ENCODE assay signal across 28 cellular contexts in the genomic region with DNA sequence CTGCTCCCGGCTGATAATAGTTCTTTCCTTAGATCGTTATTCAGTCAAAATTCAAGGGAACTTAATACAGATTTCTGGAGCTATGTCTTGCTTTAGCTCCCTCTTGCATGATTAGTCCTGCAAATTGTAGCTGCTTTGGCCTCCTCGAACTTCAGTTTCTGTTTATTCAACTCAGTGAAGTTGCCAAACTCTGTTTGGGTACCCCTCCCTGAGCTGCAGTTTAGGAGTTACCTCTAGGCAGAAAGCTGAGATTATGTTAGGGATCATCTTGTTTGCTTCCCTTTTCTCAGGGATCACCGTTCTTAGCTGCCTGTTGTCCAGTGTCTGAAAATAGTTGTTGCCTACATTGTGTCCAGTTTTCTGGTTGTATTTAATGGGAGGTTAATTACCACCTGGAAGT. TPM values are rescaled to one million over a fixed set of nuclear protein-coding genes. Genes with fewer than 3 reads are reported as not detected.
DNase-seq lines count a peak whose midpoint lies in the region; ATAC-seq and TF ChIP-seq lines count a peak whose summit lies in the region.
"Had no signal": no experiment of that assay in that cellular context is flagged by ENCODE, and none has a peak within 500 bp of the region (broad histone marks: within the 10 kb centered on the region; RNA-seq: fewer than 3 reads in every experiment).

No MANE protein-coding gene starts in this region.

- H3K27ac ChIP-seq in upper lobe of right lung = peak overlapping the region; percentile 7
- H3K27ac ChIP-seq: brain microvascular endothelial cell, epithelial cell of prostate, RWPE1, thoracic aorta, vagina had no signal

- H3K4me1 ChIP-seq in upper lobe of right lung = peaks cover 25% of the 10 kb centered on the region
- H3K4me1 ChIP-seq: vagina had no signal

- H3K9me3 Mint-ChIP-seq in activated T-cell treated with anti-CD3 and anti-CD28 coated beads, Interleukin-2, amount 50 U/mL, for 24 hours = no peaks in the 10 kb centered on the region
- no peaks in the 10 kb centered on the region for H3K9me3 Mint-ChIP-seq in activated naive CD4-positive, alpha-beta T cell treated with anti-CD3 and anti-CD28 coated beads, Interleukin-2, amount 10 ng/mL, durations not matched to agents 7 days and 5 days
- H3K9me3 Mint-ChIP-seq: activated T-cell treated with anti-CD3 and anti-CD28 coated beads, Interleukin-2, amount 50 U/mL, for 72 hours; IgD-negative memory B cell had no signal

- ATAC-seq in upper lobe of right lung = peak; percentile 53
- ATAC-seq: activated CD4-positive, alpha-beta T cell treated with anti-CD3 and anti-CD28 coated beads for 36 hours; activated T-cell treated with anti-CD3 and anti-CD28 coated beads, Interleukin-2, amount 50 U/mL, for 72 hours; psoas muscle had no signal

- H3K27ac Mint-ChIP-seq in activated T-cell treated with anti-CD3 and anti-CD28 coated beads, Interleukin-2, amount 50 U/mL, for 24 hours = peak overlapping the region; percentile 20
- no peak overlapping the region for H3K27ac Mint-ChIP-seq in activated naive CD4-positive, alpha-beta T cell treated with anti-CD3 and anti-CD28 coated beads, Interleukin-2, amount 10 ng/mL, durations not matched to agents 7 days and 5 days
- H3K27ac Mint-ChIP-seq: activated CD4-positive, alpha-beta T cell treated with anti-CD3 and anti-CD28 coated beads for 36 hours; IgD-negative memory B cell had no signal

- intact Hi-C loops in upper lobe of right lung (cut with DNase I) (no loop called here), posterior cingulate gyrus (cut with DNase I) (no loop called here)

- peaks cover 65% of the 10 kb centered on the region for H3K36me3 Mint-ChIP-seq in activated T-cell treated with anti-CD3 and anti-CD28 coated beads, Interleukin-2, amount 50 U/mL, for 24 hours (ENCODE audit: low read depth)
- peaks cover 15% of the 10 kb centered on the region for H3K36me3 Mint-ChIP-seq in activated naive CD4-positive, alpha-beta T cell treated with anti-CD3 and anti-CD28 coated beads, Interleukin-2, amount 10 ng/mL, durations not matched to agents 7 days and 5 days

- DNase-seq in activated T-cell treated with anti-CD3 and anti-CD28 coated beads, Interleukin-2, amount 50 U/mL, for 24 hours = no peak
- no peak for DNase-seq in activated T-cell treated with anti-CD3 and anti-CD28 coated beads, Interleukin-2, amount 50 U/mL, for 48 hours
- DNase-seq in NOMO-1 treated with dmso at 0.1 percent for 144 hours (lab: John Stamatoyannopoulos, UW; ENCODE audit: unreplicated experiment) (peak; percentile 23), fibroblast of villous mesenchyme (ENCODE audit: low read depth) (peak; percentile 26), upper lobe of right lung (no peak), posterior cingulate gyrus (no peak)
- DNase-seq in activated CD4-positive, alpha-beta T cell treated with anti-CD3 and anti-CD28 coated beads, Interleukin-2, amount 50 U/mL, for 4 hours = no peak
- no peak for DNase-seq in activated naive CD4-positive, alpha-beta T cell treated with anti-CD3 and anti-CD28 coated beads, Interleukin-2, amount 10 ng/mL, durations not matched to agents 7 days and 5 days
- DNase-seq: activated CD4-positive, alpha-beta T cell treated with anti-CD3 and anti-CD28 coated beads for 36 hours; activated naive CD4-positive, alpha-beta T cell treated with Interleukin-2 at 50 U/mL for 16 hours; activated T-cell treated with anti-CD3 and anti-CD28 coated beads, Interleukin-2, amount 50 U/mL, for 72 hours; brain microvascular endothelial cell; effector CD4-positive, alpha-beta T cell; foreskin fibroblast; GOT3; NCI-H1417; NCI-H2081; NCI-H2227 treated with DMSO at 0.1 percent for 48 hours; NCI-H748 treated with DMSO at 0.1 percent for 48 hours; psoas muscle; stimulated activated CD4-positive, alpha-beta T cell treated with anti-CD3 and anti-CD28 coated beads, Interleukin-15, amount 100 ng/mL, for 24 hours; stimulated activated naive CD4-positive, alpha-beta T cell; T-helper 2 cell had no signal

- no peaks in the 10 kb centered on the region for H3K27me3 Mint-ChIP-seq in activated T-cell treated with anti-CD3 and anti-CD28 coated beads, Interleukin-2, amount 50 U/mL, for 24 hours
- no peaks in the 10 kb centered on the region for H3K27me3 Mint-ChIP-seq in activated naive CD4-positive, alpha-beta T cell treated with anti-CD3 and anti-CD28 coated beads, Interleukin-2, amount 10 ng/mL, durations not matched to agents 7 days and 5 days
- H3K27me3 Mint-ChIP-seq: activated CD4-positive, alpha-beta T cell treated with anti-CD3 and anti-CD28 coated beads for 36 hours; IgD-negative memory B cell had no signal

- CTCF ChIA-PET in activated naive CD4-positive, alpha-beta T cell treated with anti-CD3 and anti-CD28 coated beads, Interleukin-2, amount 10 ng/mL, durations not matched to agents 7 days and 5 days (lab: Charles Lee) = no interaction called here

- TF ChIP-seq CTCF in fibroblast of villous mesenchyme (IDR thresholded peaks at IDR 0.05; ENCODE audit: insufficient read depth, low read depth, low read length) (no peak), upper lobe of right lung (IDR thresholded peaks at IDR 0.05) (no peak)

- no peaks in the 10 kb centered on the region for H3K27me3 ChIP-seq in upper lobe of right lung
- H3K27me3 ChIP-seq: brain microvascular endothelial cell, vagina had no signal

- no peaks in the 10 kb centered on the region for H3K9me3 ChIP-seq in upper lobe of right lung
- H3K9me3 ChIP-seq: psoas muscle, thoracic aorta, vagina had no signal

- peaks cover 18% of the 10 kb centered on the region for H3K4me1 Mint-ChIP-seq in activated T-cell treated with anti-CD3 and anti-CD28 coated beads, Interleukin-2, amount 50 U/mL, for 24 hours (ENCODE audit: low read depth)
- peaks cover 20% of the 10 kb centered on the region for H3K4me1 Mint-ChIP-seq in activated naive CD4-positive, alpha-beta T cell treated with anti-CD3 and anti-CD28 coated beads, Interleukin-2, amount 10 ng/mL, durations not matched to agents 7 days and 5 days

- H3K4me3 Mint-ChIP-seq in activated T-cell treated with anti-CD3 and anti-CD28 coated beads, Interleukin-2, amount 50 U/mL, for 24 hours = no peak overlapping the region
- H3K4me3 Mint-ChIP-seq in activated naive CD4-positive, alpha-beta T cell treated with anti-CD3 and anti-CD28 coated beads, Interleukin-2, amount 10 ng/mL, durations not matched to agents 7 days and 5 days = no peak overlapping the region
- H3K4me3 Mint-ChIP-seq: activated CD4-positive, alpha-beta T cell treated with anti-CD3 and anti-CD28 coated beads for 36 hours; activated T-cell treated with anti-CD3 and anti-CD28 coated beads, Interleukin-2, amount 50 U/mL, for 72 hours; IgD-negative memory B cell had no signal

- H3K4me3 ChIP-seq in fibroblast of villous mesenchyme (ENCODE audit: low read depth, low read length) (no peak overlapping the region), upper lobe of right lung (no peak overlapping the region)
- H3K4me3 ChIP-seq: psoas muscle, thoracic aorta, vagina had no signal

- H3K36me3 ChIP-seq in upper lobe of right lung = peaks cover 25% of the 10 kb centered on the region

RNA-seq across cellular contexts. Expression of a gene that starts 43.5 kb away (rescaled TPM):
- total RNA-seq in fibroblast of villous mesenchyme (26.7 and 34.5 TPM in 2 replicates), upper lobe of right lung (62.1 TPM)

Comparison
In these comparisons a context has a peak if more than half of its experiments do, and no peak if none do; other contexts are left out.
1. DNase-seq: peak in NOMO-1 treated with dmso at 0.1 percent for 144 hours (single experiment) and fibroblast of villous mesenchyme (single experiment); none in activated T-cell treated with anti-CD3 and anti-CD28 coated beads, Interleukin-2, amount 50 U/mL, for 24 hours (single experiment), activated T-cell treated with anti-CD3 and anti-CD28 coated beads, Interleukin-2, amount 50 U/mL, for 48 hours (0 of 2), upper lobe of right lung (single experiment), activated CD4-positive, alpha-beta T cell treated with anti-CD3 and anti-CD28 coated beads, Interleukin-2, amount 50 U/mL, for 4 hours (0 of 2), posterior cingulate gyrus (0 of 10) and activated naive CD4-positive, alpha-beta T cell treated with anti-CD3 and anti-CD28 coated beads, Interleukin-2, amount 10 ng/mL, durations not matched to agents 7 days and 5 days (single experiment).